ENCODE assay signal across 28 cellular contexts in genomic region chr7:29377718-29378117, GRCh38.
DNase-seq lines count a peak whose midpoint lies in the region; ATAC-seq and TF ChIP-seq lines count a peak whose summit lies in the region.
"Had no signal": no experiment of that assay in that cellular context is flagged by ENCODE, and none has a peak within 500 bp of the region (broad histone marks: within the 10 kb centered on the region; RNA-seq: fewer than 3 reads in every experiment).

No MANE protein-coding gene starts in this region.

- TF ChIP-seq CTCF in C4-2B (conservative IDR thresholded peaks at IDR 0.05) = peak; percentile 36

- peak overlapping the region; percentile 21; the same call in 1 of the 2 replicates for H3K27ac ChIP-seq in C4-2B
- H3K27ac ChIP-seq: left ventricle myocardium inferior, neutrophil, thyroid gland, WERI-Rb-1 had no signal

- DNase-seq in NCI-H1105 treated with DMSO at 0.1 percent for 48 hours (lab: John Stamatoyannopoulos, UW) (peak; percentile 64), NCI-H69 (lab: John Stamatoyannopoulos, UW) (peak; percentile 89), left colon (no peak), HK-2 (ENCODE audit: unreplicated experiment) (no peak), NCI-H748 (lab: John Stamatoyannopoulos, UW; ENCODE audit: unreplicated experiment) (no peak), NCI-H446 (lab: John Stamatoyannopoulos, UW) (no peak)
- DNase-seq: activated CD4-positive, alpha-beta T cell treated with anti-CD3 and anti-CD28 coated beads for 4 hours; activated CD8-positive, alpha-beta T cell treated with anti-CD3 and anti-CD28 coated beads, Interleukin-2, amount 10 ng/mL, durations not matched to agents 7 days and 5 days; activated naive CD4-positive, alpha-beta T cell treated with anti-CD3 and anti-CD28 coated beads for 36 hours; amygdala; BE2C; DMS153; glutamatergic neuron; Karpas-422; left ventricle myocardium inferior; naive thymus-derived CD4-positive, alpha-beta T cell; NCI-H1930; NCI-H524 treated with DMSO at 0.1 percent for 48 hours; PC-9; Right ventricle myocardium superior; stimulated activated CD4-positive, alpha-beta T cell treated with anti-CD3 and anti-CD28 coated beads, Interleukin-4, amount 100 ng/mL, for 1 hour; thyroid gland; WERI-Rb-1 had no signal

- intact Hi-C loops in left colon (cut with DNase I, micrococcal nuclease) = no loop called here

- ATAC-seq in left colon (peak; percentile 8), HG03108 (IDR thresholded peaks at IDR 0.05; ENCODE audit: unreplicated experiment) (no peak)
- ATAC-seq: activated CD8-positive, alpha-beta T cell treated with anti-CD3 and anti-CD28 coated beads, Interleukin-2, amount 10 ng/mL, durations not matched to agents 7 days and 5 days; esophagus mucosa; naive thymus-derived CD4-positive, alpha-beta T cell; sciatic nerve had no signal

Comparison
In these comparisons a context has a peak if more than half of its experiments do, and no peak if none do; other contexts are left out.
1. DNase-seq: peak in NCI-H1105 treated with DMSO at 0.1 percent for 48 hours (single experiment) and NCI-H69 (single experiment); none in left colon (0 of 2), HK-2 (single experiment), NCI-H748 (single experiment) and NCI-H446 (0 of 2).